Comparison of ENCODE assay signal across 10 cellular contexts in the genomic region with DNA sequence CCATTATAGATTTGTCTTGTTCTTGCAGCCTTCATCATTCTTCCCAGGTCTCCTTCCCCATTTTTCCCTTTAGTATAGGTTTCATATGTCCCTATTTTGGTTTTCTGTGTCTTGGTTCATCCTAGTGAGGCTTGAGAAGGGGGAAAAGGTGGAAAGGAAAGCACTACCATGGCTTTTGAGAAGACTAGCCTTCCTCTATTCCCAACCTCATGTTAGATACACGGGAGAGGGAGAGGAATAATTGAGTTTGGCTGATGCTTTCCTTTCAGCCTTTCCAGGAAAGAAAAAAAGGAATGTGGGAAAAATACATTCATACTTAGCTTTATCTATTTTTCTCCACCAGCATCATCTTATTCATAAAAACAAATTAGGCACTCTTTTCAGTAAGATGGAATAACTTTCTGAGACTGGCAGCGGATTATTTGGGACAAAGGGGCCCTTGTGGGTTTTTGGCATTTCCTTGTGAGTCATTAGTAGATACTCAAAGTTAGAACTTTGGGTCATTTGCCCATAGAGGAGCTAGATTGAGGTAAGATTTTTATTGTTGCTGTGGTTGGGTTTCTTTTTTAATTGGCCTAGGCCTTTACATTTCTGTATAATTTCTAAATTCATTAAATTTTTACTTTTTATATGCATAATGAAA. TPM values are rescaled to one million over a fixed set of nuclear protein-coding genes. Genes with fewer than 3 reads are reported as not detected.
A peak's percentile ranks its signal among the peaks of the same experiment; 100 is the strongest.
DNase-seq lines count a peak whose midpoint lies in the region; ATAC-seq and TF ChIP-seq lines count a peak whose summit lies in the region.
"Had no signal": no experiment of that assay in that cellular context is flagged by ENCODE, and none has a peak within 500 bp of the region (broad histone marks: within the 10 kb centered on the region; RNA-seq: fewer than 3 reads in every experiment).

No MANE protein-coding gene starts in this region.

- POLR2A ChIA-PET in Panc1 (lab: Charles Lee): no interaction called here
- POLR2A ChIA-PET in naive thymus-derived CD8-positive, alpha-beta T cell (lab: Charles Lee): interaction anchor here (1.0 kb wide), 1 partner anchor 22 kb away, joined by 3 read pairs; no protein-coding TSS in a partner anchor

- H3K9me3 ChIP-seq in Panc1 (ENCODE audit: control insufficient read depth, insufficient read depth, low read depth, low read length): no peaks in the 10 kb centered on the region
- no peaks in the 10 kb centered on the region for H3K9me3 ChIP-seq in left lung

- TF ChIP-seq CTCF in Panc1 (IDR thresholded peaks at IDR 0.05) (no peak), cardiac fibroblast (IDR thresholded peaks at IDR 0.05; ENCODE audit: low read depth, low read length) (no peak), left lung (IDR thresholded peaks at IDR 0.05) (no peak)

- peaks cover 11 to 39% (median 34%) of the 10 kb centered on the region in 4 donors for H3K4me1 Mint-ChIP-seq in naive thymus-derived CD8-positive, alpha-beta T cell

- CTCF ChIA-PET in Panc1 (lab: Charles Lee): interaction anchor here (0.6 to 1.3 kb wide), 2 partner anchors 18 to 78 kb away, joined by 4 to 5 read pairs; no protein-coding TSS in a partner anchor

- peak overlapping the region in 6 of 10 donors; percentile 15 to 83 (median 68) for H3K27ac Mint-ChIP-seq in naive thymus-derived CD8-positive, alpha-beta T cell

- intact Hi-C loops in Panc1 (cut with micrococcal nuclease; ENCODE audit: unreplicated experiment) (no loop called here), left lung (cut with DNase I) (no loop called here)

- BruUV-seq in Panc1 (replicated peaks; lab: Mats Ljungman, UMichigan): no TSS peak

- peaks cover 9% of the 10 kb centered on the region for H3K4me1 ChIP-seq in Panc1 (ENCODE audit: control insufficient read depth, insufficient read depth, low read length)
- H3K4me1 ChIP-seq in left lung: peaks cover 0 to 20% of the 10 kb centered on the region in 2 donors

- no peak overlapping the region for H3K4me3 Mint-ChIP-seq in naive thymus-derived CD8-positive, alpha-beta T cell

- H3K36me3 ChIP-seq in Panc1 (ENCODE audit: control insufficient read depth, insufficient read depth, low read length) (peaks cover 55% of the 10 kb centered on the region), left lung (peaks cover 0 to 92% of the 10 kb centered on the region in 2 donors)

- in situ Hi-C loops in Panc1 (cut with HindIII; ENCODE audit: low pct_unique_long_range_greater_than_20kb, low sequenced_read_pairs): no loop called here

- peaks cover 0 to 89% (median 13%) of the 10 kb centered on the region in 3 donors for H3K36me3 Mint-ChIP-seq in naive thymus-derived CD8-positive, alpha-beta T cell

- DNase-seq in Daoy (ENCODE audit: low read depth) (peak; percentile 64), Panc1 (ENCODE audit: low read depth, low spot score) (no peak), cardiac fibroblast (ENCODE audit: low read depth in 2 of 2) (peak; percentile 61 to 65), COR-L47 (lab: John Stamatoyannopoulos, UW) (no peak), NCI-H146 (lab: John Stamatoyannopoulos, UW) (no peak), left lung (no peak), SKM-1 treated with dmso at 0.1 percent for 144 hours (lab: John Stamatoyannopoulos, UW; ENCODE audit: unreplicated experiment) (no peak)
- no peak for DNase-seq in naive thymus-derived CD8-positive, alpha-beta T cell
- DNase-seq: NCI-H2227 treated with DMSO at 0.1 percent for 48 hours had no signal

- H3K4me3 ChIP-seq in Panc1 (ENCODE audit: low read depth in 2 of 2, low read length in 2 of 2) (no peak overlapping the region), cardiac fibroblast (replicated peaks in 1 of 2; ENCODE audit: low read depth in 2 of 2, low read length in 2 of 2) (no peak overlapping the region), left lung (no peak overlapping the region)

- H3K27me3 ChIP-seq in Panc1 (ENCODE audit: control insufficient read depth, insufficient read depth, low read length) (no peaks in the 10 kb centered on the region), left lung (no peaks in the 10 kb centered on the region)

- peak overlapping the region; percentile 75 for H3K27ac ChIP-seq in Panc1 (ENCODE audit: low read length)
- peak overlapping the region in 1 of 2 donors; percentile 21 for H3K27ac ChIP-seq in left lung

- H3K9me3 Mint-ChIP-seq in naive thymus-derived CD8-positive, alpha-beta T cell: no peaks in the 10 kb centered on the region

- no peaks in the 10 kb centered on the region for H3K27me3 Mint-ChIP-seq in naive thymus-derived CD8-positive, alpha-beta T cell
- H3K27me3 Mint-ChIP-seq: progenitor cell of endocrine pancreas had no signal

- ATAC-seq in Panc1: peak; percentile 60; the same call in 1 of the 2 replicates
- ATAC-seq in naive thymus-derived CD8-positive, alpha-beta T cell: no peak
- no peak for ATAC-seq in left lung

RNA-seq across cellular contexts. Expression of a gene that starts 23.8 kb away (rescaled TPM):
- 140 and 166 TPM in 2 replicates for total RNA-seq in Daoy (2014; rRNA removed; shearing (Covaris generic))
- total RNA-seq in Panc1 (2021; ENCODE audit: unreplicated experiment): 266 TPM
- polyA plus RNA-seq in Panc1 (2012; ENCODE audit: insufficient read length): 155 TPM
- 100 to 1,000 TPM; 163 TPM for total RNA-seq in naive thymus-derived CD8-positive, alpha-beta T cell
- polyA plus RNA-seq in naive thymus-derived CD8-positive, alpha-beta T cell: 10 to 100 TPM; 42.0 to 82.5 (median 57.1) TPM
- total RNA-seq in left lung: 100 to 1,000 TPM; 196 to 208 TPM

RNA-seq across cellular contexts. Expression of a gene that starts 30.1 kb away (rescaled TPM):
- total RNA-seq in Daoy (2014; rRNA removed; shearing (Covaris generic)): 23.4 and 38.9 TPM in 2 replicates
- total RNA-seq in Panc1 (2021; ENCODE audit: unreplicated experiment) (64.9 TPM), left lung (10 to 100 TPM; 30.0 to 50.4 TPM)
- polyA plus RNA-seq in Panc1 (2012; ENCODE audit: insufficient read length): 36.5 TPM
- total RNA-seq in naive thymus-derived CD8-positive, alpha-beta T cell: 10 to 100 TPM; 78.1 to 92.8 TPM
- polyA plus RNA-seq in naive thymus-derived CD8-positive, alpha-beta T cell: 10 to 100 TPM; 25.2 to 56.7 (median 41.9) TPM

Comparison
In these comparisons a context has a peak if more than half of its experiments do, and no peak if none do; other contexts are left out.
1. DNase-seq: peak in Daoy (single experiment) and cardiac fibroblast (2 of 2); none in Panc1 (single experiment), naive thymus-derived CD8-positive, alpha-beta T cell (0 of 10), COR-L47 (single experiment), NCI-H146 (single experiment), left lung (0 of 2) and SKM-1 treated with dmso at 0.1 percent for 144 hours (single experiment).